In genomic region chr4:172686021-172686420, GRCh38 we compare ENCODE assay signal across 31 cellular contexts.
"Had no signal": no experiment of that assay in that cellular context is flagged by ENCODE, and none has a peak within 500 bp of the region (broad histone marks: within the 10 kb centered on the region; RNA-seq: fewer than 3 reads in every experiment).

No MANE protein-coding gene starts in this region.

- H3K4me3 ChIP-seq: ascending aorta, breast epithelium, cardiac muscle cell, coronary artery, dorsolateral prefrontal cortex, heart left ventricle had no signal

- H3K4me1 ChIP-seq: ascending aorta, breast epithelium, heart left ventricle had no signal

- H3K36me3 ChIP-seq: ascending aorta, breast epithelium, cardiac muscle cell, heart left ventricle had no signal

- H3K27ac ChIP-seq: ascending aorta, breast epithelium, cardiac muscle cell, coronary artery, dorsolateral prefrontal cortex, heart left ventricle had no signal

- H3K27me3 Mint-ChIP-seq: activated CD4-positive, alpha-beta memory T cell treated with anti-CD3 and anti-CD28 coated beads, Interleukin-2, amount 10 ng/mL, durations not matched to agents 7 days and 5 days; activated CD4-positive, alpha-beta T cell treated with anti-CD3 and anti-CD28 coated beads for 36 hours; activated CD4-positive, alpha-beta T cell treated with anti-CD3 and anti-CD28 coated beads, Interleukin-2, amount 10 ng/mL, durations not matched to agents 24 days and 14 days; activated naive CD4-positive, alpha-beta T cell treated with anti-CD3 and anti-CD28 coated beads, Interleukin-2, amount 10 ng/mL, durations not matched to agents 7 days and 5 days; activated naive CD8-positive, alpha-beta T cell treated with anti-CD3 and anti-CD28 coated beads, Interleukin-2, amount 10 ng/mL, durations not matched to agents 7 days and 5 days; activated T-cell treated with anti-CD3 and anti-CD28 coated beads, Interleukin-2, amount 50 U/mL, for 24 hours; brain; dendritic cell treated with granulocyte-macrophage colony-stimulating factor and Interleukin-4, amounts not matched to agents 40 ng/mL and 50 ng/mL, for 4 days; T-helper 17 cell had no signal

- H3K4me3 Mint-ChIP-seq: activated CD4-positive, alpha-beta memory T cell treated with anti-CD3 and anti-CD28 coated beads, Interleukin-2, amount 10 ng/mL, durations not matched to agents 7 days and 5 days; activated CD4-positive, alpha-beta T cell treated with anti-CD3 and anti-CD28 coated beads for 36 hours; activated CD4-positive, alpha-beta T cell treated with anti-CD3 and anti-CD28 coated beads, Interleukin-2, amount 10 ng/mL, durations not matched to agents 24 days and 14 days; activated naive CD4-positive, alpha-beta T cell treated with anti-CD3 and anti-CD28 coated beads, Interleukin-2, amount 10 ng/mL, durations not matched to agents 7 days and 5 days; activated naive CD8-positive, alpha-beta T cell treated with anti-CD3 and anti-CD28 coated beads, Interleukin-2, amount 10 ng/mL, durations not matched to agents 7 days and 5 days; activated T-cell treated with anti-CD3 and anti-CD28 coated beads, Interleukin-2, amount 50 U/mL, for 24 hours; activated T-cell treated with anti-CD3 and anti-CD28 coated beads, Interleukin-2, amount 50 U/mL, for 72 hours; brain; dendritic cell treated with granulocyte-macrophage colony-stimulating factor and Interleukin-4, amounts not matched to agents 40 ng/mL and 50 ng/mL, for 4 days; endodermal cell; T-helper 17 cell; T-helper 2 cell treated with Interferon-gamma antibody and Interleukin-4, amounts not matched to agents 5 μg/mL and 100 μg/mL, for 36 hours had no signal

- H3K9me3 Mint-ChIP-seq: activated CD4-positive, alpha-beta memory T cell treated with anti-CD3 and anti-CD28 coated beads, Interleukin-2, amount 10 ng/mL, durations not matched to agents 7 days and 5 days; T-helper 2 cell treated with Interferon-gamma antibody and Interleukin-4, amounts not matched to agents 5 μg/mL and 100 μg/mL, for 36 hours had no signal

- DNase-seq: activated CD4-positive, alpha-beta memory T cell treated with anti-CD3 and anti-CD28 coated beads, Interleukin-2, amount 10 ng/mL, durations not matched to agents 7 days and 5 days; activated CD4-positive, alpha-beta T cell treated with anti-CD3 and anti-CD28 coated beads for 36 hours; activated CD4-positive, alpha-beta T cell treated with anti-CD3 and anti-CD28 coated beads, Interleukin-2, amount 10 ng/mL, durations not matched to agents 24 days and 14 days; activated CD4-positive, alpha-beta T cell treated with anti-CD3 and anti-CD28 coated beads, Interleukin-2, amount 50 U/mL, for 4 hours; activated CD4-positive, CD25-positive, alpha-beta regulatory T cell; activated CD4-positive, CD25-positive, alpha-beta regulatory T cell treated with anti-CD3 and anti-CD28 coated beads, Interleukin-2, amount 50 U/mL, for 72 hours; activated CD8-positive, alpha-beta memory T cell treated with anti-CD3 and anti-CD28 coated beads, Interleukin-2, amount 50 U/mL, for 48 hours; activated gamma-delta T cell; activated naive CD4-positive, alpha-beta T cell; activated naive CD4-positive, alpha-beta T cell treated with anti-CD3 and anti-CD28 coated beads, Interleukin-2, amount 10 ng/mL, durations not matched to agents 7 days and 5 days; activated naive CD8-positive, alpha-beta T cell treated with anti-CD3 and anti-CD28 coated beads, Interleukin-2, amount 10 ng/mL, durations not matched to agents 7 days and 5 days; activated T-cell treated with anti-CD3 and anti-CD28 coated beads for 4 hours; activated T-cell treated with anti-CD3 and anti-CD28 coated beads, Interleukin-2, amount 50 U/mL, for 24 hours; activated T-cell treated with anti-CD3 and anti-CD28 coated beads, Interleukin-2, amount 50 U/mL, for 72 hours; central memory CD4-positive, alpha-beta T cell; cerebellar nuclear complex; dorsolateral prefrontal cortex; effector memory CD4-positive, alpha-beta T cell; endodermal cell; foreskin fibroblast; heart left ventricle; T-helper 17 cell; T1000 had no signal

- H3K9me3 ChIP-seq: ascending aorta had no signal

- H3K4me1 Mint-ChIP-seq: activated CD4-positive, alpha-beta memory T cell treated with anti-CD3 and anti-CD28 coated beads, Interleukin-2, amount 10 ng/mL, durations not matched to agents 7 days and 5 days; activated CD4-positive, alpha-beta T cell treated with anti-CD3 and anti-CD28 coated beads for 36 hours; activated CD4-positive, alpha-beta T cell treated with anti-CD3 and anti-CD28 coated beads, Interleukin-2, amount 10 ng/mL, durations not matched to agents 24 days and 14 days; activated naive CD4-positive, alpha-beta T cell treated with anti-CD3 and anti-CD28 coated beads, Interleukin-2, amount 10 ng/mL, durations not matched to agents 7 days and 5 days; activated naive CD8-positive, alpha-beta T cell treated with anti-CD3 and anti-CD28 coated beads, Interleukin-2, amount 10 ng/mL, durations not matched to agents 7 days and 5 days; brain; endodermal cell; T-helper 17 cell had no signal

- H3K36me3 Mint-ChIP-seq: activated naive CD4-positive, alpha-beta T cell treated with anti-CD3 and anti-CD28 coated beads, Interleukin-2, amount 10 ng/mL, durations not matched to agents 7 days and 5 days; activated naive CD4-positive, alpha-beta T cell treated with anti-CD3 and anti-CD28 coated beads, Interleukin-2, amount 50 U/mL, for 72 hours; activated naive CD8-positive, alpha-beta T cell treated with anti-CD3 and anti-CD28 coated beads, Interleukin-2, amount 10 ng/mL, durations not matched to agents 7 days and 5 days had no signal

- H3K27me3 ChIP-seq: ascending aorta, breast epithelium, cardiac muscle cell, dorsolateral prefrontal cortex, heart left ventricle had no signal

- H3K27ac Mint-ChIP-seq: activated CD4-positive, alpha-beta memory T cell treated with anti-CD3 and anti-CD28 coated beads, Interleukin-2, amount 10 ng/mL, durations not matched to agents 7 days and 5 days; activated CD4-positive, alpha-beta T cell treated with anti-CD3 and anti-CD28 coated beads for 36 hours; activated CD4-positive, alpha-beta T cell treated with anti-CD3 and anti-CD28 coated beads, Interleukin-2, amount 10 ng/mL, durations not matched to agents 24 days and 14 days; activated naive CD4-positive, alpha-beta T cell treated with anti-CD3 and anti-CD28 coated beads, Interleukin-2, amount 10 ng/mL, durations not matched to agents 7 days and 5 days; activated naive CD4-positive, alpha-beta T cell treated with anti-CD3 and anti-CD28 coated beads, Interleukin-2, amount 50 U/mL, for 72 hours; activated naive CD8-positive, alpha-beta T cell treated with anti-CD3 and anti-CD28 coated beads, Interleukin-2, amount 10 ng/mL, durations not matched to agents 7 days and 5 days; activated T-cell treated with anti-CD3 and anti-CD28 coated beads, Interleukin-2, amount 50 U/mL, for 24 hours; activated T-cell treated with anti-CD3 and anti-CD28 coated beads, Interleukin-2, amount 50 U/mL, for 72 hours; brain; dendritic cell treated with granulocyte-macrophage colony-stimulating factor and Interleukin-4, amounts not matched to agents 40 ng/mL and 50 ng/mL, for 4 days; endodermal cell; T-helper 17 cell; T-helper 2 cell treated with Interferon-gamma antibody and Interleukin-4, amounts not matched to agents 5 μg/mL and 100 μg/mL, for 36 hours had no signal
